1 cellular context compared by ENCODE assay signal in genomic region chr2:64786343-64787018, GRCh38.
TF ChIP-seq lines count a peak whose summit lies in the region.

No MANE protein-coding gene starts in this region.

TF ChIP-seq in GM12878, 131 proteins besides CTCF, POLR2A, EP300 and RAD21 (continued from another document):
- no peak for TF ChIP-seq ZNF687 (IDR thresholded peaks at IDR 0.05)
- peak; percentile 58 for TF ChIP-seq IKZF1 (conservative IDR thresholded peaks at IDR 0.05)
- peak; percentile 79 for TF ChIP-seq MEF2B (IDR thresholded peaks at IDR 0.05; ENCODE audit: partially characterized antibody, poor library complexity, severe bottlenecking)
- TF ChIP-seq, protein P1, sequence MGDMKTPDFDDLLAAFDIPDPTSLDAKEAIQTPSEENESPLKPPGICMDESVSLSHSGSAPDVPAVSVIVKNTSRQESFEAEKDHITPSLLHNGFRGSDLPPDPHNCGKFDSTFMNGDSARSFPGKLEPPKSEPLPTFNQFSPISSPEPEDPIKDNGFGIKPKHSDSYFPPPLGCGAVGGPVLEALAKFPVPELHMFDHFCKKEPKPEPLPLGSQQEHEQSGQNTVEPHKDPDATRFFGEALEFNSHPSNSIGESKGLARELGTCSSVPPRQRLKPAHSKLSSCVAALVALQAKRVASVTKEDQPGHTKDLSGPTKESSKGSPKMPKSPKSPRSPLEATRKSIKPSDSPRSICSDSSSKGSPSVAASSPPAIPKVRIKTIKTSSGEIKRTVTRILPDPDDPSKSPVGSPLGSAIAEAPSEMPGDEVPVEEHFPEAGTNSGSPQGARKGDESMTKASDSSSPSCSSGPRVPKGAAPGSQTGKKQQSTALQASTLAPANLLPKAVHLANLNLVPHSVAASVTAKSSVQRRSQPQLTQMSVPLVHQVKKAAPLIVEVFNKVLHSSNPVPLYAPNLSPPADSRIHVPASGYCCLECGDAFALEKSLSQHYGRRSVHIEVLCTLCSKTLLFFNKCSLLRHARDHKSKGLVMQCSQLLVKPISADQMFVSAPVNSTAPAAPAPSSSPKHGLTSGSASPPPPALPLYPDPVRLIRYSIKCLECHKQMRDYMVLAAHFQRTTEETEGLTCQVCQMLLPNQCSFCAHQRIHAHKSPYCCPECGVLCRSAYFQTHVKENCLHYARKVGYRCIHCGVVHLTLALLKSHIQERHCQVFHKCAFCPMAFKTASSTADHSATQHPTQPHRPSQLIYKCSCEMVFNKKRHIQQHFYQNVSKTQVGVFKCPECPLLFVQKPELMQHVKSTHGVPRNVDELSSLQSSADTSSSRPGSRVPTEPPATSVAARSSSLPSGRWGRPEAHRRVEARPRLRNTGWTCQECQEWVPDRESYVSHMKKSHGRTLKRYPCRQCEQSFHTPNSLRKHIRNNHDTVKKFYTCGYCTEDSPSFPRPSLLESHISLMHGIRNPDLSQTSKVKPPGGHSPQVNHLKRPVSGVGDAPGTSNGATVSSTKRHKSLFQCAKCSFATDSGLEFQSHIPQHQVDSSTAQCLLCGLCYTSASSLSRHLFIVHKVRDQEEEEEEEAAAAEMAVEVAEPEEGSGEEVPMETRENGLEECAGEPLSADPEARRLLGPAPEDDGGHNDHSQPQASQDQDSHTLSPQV (IDR thresholded peaks at IDR 0.05), result no peak
- peak; percentile 25 for TF ChIP-seq SKIL (IDR thresholded peaks at IDR 0.05; ENCODE audit: low read depth, poor library complexity, severe bottlenecking)
- TF ChIP-seq JUND (IDR thresholded peaks at IDR 0.05; ENCODE audit: low read depth, low read length), result no peak
- peak; percentile 78 for TF ChIP-seq MTA2 (IDR thresholded peaks at IDR 0.05; ENCODE audit: low read depth)
- TF ChIP-seq, protein P2, sequence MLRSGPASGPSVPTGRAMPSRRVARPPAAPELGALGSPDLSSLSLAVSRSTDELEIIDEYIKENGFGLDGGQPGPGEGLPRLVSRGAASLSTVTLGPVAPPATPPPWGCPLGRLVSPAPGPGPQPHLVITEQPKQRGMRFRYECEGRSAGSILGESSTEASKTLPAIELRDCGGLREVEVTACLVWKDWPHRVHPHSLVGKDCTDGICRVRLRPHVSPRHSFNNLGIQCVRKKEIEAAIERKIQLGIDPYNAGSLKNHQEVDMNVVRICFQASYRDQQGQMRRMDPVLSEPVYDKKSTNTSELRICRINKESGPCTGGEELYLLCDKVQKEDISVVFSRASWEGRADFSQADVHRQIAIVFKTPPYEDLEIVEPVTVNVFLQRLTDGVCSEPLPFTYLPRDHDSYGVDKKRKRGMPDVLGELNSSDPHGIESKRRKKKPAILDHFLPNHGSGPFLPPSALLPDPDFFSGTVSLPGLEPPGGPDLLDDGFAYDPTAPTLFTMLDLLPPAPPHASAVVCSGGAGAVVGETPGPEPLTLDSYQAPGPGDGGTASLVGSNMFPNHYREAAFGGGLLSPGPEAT (IDR thresholded peaks at IDR 0.05; ENCODE audit: low read depth), result peak; percentile 30; the same call in 1 of the 2 replicates
- TF ChIP-seq IKZF2 (IDR thresholded peaks at IDR 0.05), result peak; percentile 47 to 69; a peak in 2 of 4 replicates
- TF ChIP-seq BCLAF1 (IDR thresholded peaks at IDR 0.05), result no peak
